In the genomic region with DNA sequence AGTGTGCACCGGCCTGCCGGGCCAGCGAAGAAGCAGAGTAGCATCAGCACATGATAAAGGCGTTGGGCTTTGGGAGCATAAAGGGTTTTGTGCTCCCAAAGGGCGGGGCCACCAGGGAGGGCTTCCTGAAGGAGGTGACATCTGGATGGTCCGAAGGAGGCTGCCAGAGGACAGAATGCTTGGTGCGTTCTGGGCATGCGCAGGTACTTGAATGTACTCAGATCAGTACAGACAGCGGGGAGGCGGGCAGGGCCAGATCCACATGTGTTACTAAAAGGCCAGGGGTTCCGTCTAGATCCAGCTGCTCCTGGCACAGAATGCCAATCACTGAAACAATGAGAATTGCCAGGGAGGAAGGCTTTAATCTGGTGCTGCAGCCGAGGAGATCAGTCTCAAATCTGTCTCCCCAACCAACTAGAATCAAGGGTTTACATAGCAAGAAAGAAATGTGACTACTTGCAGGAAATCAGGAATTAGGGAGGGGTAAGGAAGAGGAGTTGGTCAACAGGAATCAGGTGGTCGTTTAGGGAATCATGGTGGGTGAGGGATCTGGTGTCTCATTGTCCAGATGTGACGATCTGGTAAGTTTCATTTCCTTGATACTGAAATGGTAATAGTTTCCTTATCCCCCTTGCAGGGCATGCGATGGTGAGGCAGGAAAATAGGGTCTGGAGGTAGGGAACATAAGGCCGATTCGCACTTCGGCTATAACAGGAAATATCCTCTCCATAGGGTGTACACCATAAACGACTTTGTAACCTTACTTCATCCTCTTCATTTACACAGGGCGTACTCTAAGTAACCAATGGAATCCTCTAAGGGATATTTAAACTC, we compare ENCODE assay signal across 8 cellular contexts. TPM values are rescaled to one million over a fixed set of nuclear protein-coding genes. Genes with fewer than 3 reads are reported as not detected.
DNase-seq lines count a peak whose midpoint lies in the region; ATAC-seq and TF ChIP-seq lines count a peak whose summit lies in the region.

A gene with protein sequence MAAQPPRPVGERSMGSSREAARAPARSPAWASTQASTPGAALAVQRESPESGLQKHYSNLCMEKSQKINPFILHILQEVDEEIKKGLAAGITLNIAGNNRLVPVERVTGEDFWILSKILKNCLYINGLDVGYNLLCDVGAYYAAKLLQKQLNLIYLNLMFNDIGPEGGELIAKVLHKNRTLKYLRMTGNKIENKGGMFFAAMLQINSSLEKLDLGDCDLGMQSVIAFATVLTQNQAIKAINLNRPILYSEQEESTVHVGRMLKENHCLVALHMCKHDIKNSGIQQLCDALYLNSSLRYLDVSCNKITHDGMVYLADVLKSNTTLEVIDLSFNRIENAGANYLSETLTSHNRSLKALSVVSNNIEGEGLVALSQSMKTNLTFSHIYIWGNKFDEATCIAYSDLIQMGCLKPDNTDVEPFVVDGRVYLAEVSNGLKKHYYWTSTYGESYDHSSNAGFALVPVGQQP (minus strand): TSS at position 61 of the 834 bp plus-strand sequence. CDS start 356 bp downstream, outside the sequence.
A gene (plus strand): TSS at position 27 of the 834 bp plus-strand sequence. CDS start 9,052 bp downstream, outside the sequence.

- ATAC-seq in GM21529 (IDR thresholded peaks at IDR 0.05; ENCODE audit: unreplicated experiment): peak; percentile 58
- ATAC-seq in left cardiac atrium: peak; percentile 49 to 86

- DNase-seq in DMS 273 (lab: John Stamatoyannopoulos, UW; ENCODE audit: unreplicated experiment) (peak; percentile 92), Karpas-422 (peak; percentile 95), SIG-M5 treated with dmso at 0.1 percent for 504 hours (lab: John Stamatoyannopoulos, UW; ENCODE audit: unreplicated experiment) (peak; percentile 91), left cardiac atrium (peak; percentile 88), progenitor cell of endocrine pancreas (ENCODE audit: low spot score, unreplicated experiment) (peak; percentile 23)
- DNase-seq in activated naive CD8-positive, alpha-beta T cell treated with anti-CD3 and anti-CD28 coated beads for 36 hours: peak; percentile 74

- peaks cover 17% of the 10 kb centered on the region for H3K4me1 Mint-ChIP-seq in activated naive CD8-positive, alpha-beta T cell treated with anti-CD3 and anti-CD28 coated beads for 36 hours
- peaks cover 10% of the 10 kb centered on the region for H3K4me1 Mint-ChIP-seq in progenitor cell of endocrine pancreas (ENCODE audit: low read depth)

- 35% methylated on average over 20 of the region's 20 CpGs for WGBS in urinary bladder

- H3K27ac ChIP-seq in Karpas-422 (ENCODE audit: low read length) (peak within 1 kb of the TSS; percentile 73), urinary bladder (ENCODE audit: low read depth) (peak within 1 kb of the TSS; percentile 62)

- H3K36me3 Mint-ChIP-seq in activated naive CD8-positive, alpha-beta T cell treated with anti-CD3 and anti-CD28 coated beads for 36 hours: peaks cover 6% of the 10 kb centered on the region
- peaks cover 2% of the 10 kb centered on the region for H3K36me3 Mint-ChIP-seq in progenitor cell of endocrine pancreas (ENCODE audit: insufficient read depth)

- H2AFZ ChIP-seq in Karpas-422 (ENCODE audit: low read length): peak within 1 kb of the TSS; percentile 96

- no peak for TF ChIP-seq CTCF in progenitor cell of endocrine pancreas (IDR thresholded peaks at IDR 0.05; ENCODE audit: unreplicated experiment)

- no peaks in the 10 kb centered on the region for H3K9me2 ChIP-seq in Karpas-422 (replicated peaks; ENCODE audit: insufficient read depth, low read length)

- H3K27ac Mint-ChIP-seq in activated naive CD8-positive, alpha-beta T cell treated with anti-CD3 and anti-CD28 coated beads for 36 hours: peak within 1 kb of the TSS; percentile 84
- peak within 1 kb of the TSS; percentile 90 for H3K27ac Mint-ChIP-seq in progenitor cell of endocrine pancreas

- H3K36me3 ChIP-seq in Karpas-422 (ENCODE audit: insufficient read depth, low read length) (no peaks in the 10 kb centered on the region), urinary bladder (ENCODE audit: insufficient read depth) (no peaks in the 10 kb centered on the region)

- peak within 1 kb of the TSS; percentile 84 for H3K4me2 ChIP-seq in Karpas-422 (ENCODE audit: low read depth, low read length, poor library complexity, severe bottlenecking)

- peak within 1 kb of the TSS; percentile 81 for H3K4me3 ChIP-seq in Karpas-422 (ENCODE audit: low read length)
- peak within 1 kb of the TSS; percentile 74 for H3K4me3 ChIP-seq in urinary bladder (ENCODE audit: low read depth, low read length)

- H3K4me1 ChIP-seq in Karpas-422 (ENCODE audit: low read length) (peaks cover 43% of the 10 kb centered on the region), urinary bladder (ENCODE audit: insufficient read depth) (no peaks in the 10 kb centered on the region)

- intact Hi-C loops in left cardiac atrium (cut with DNase I): no loop called here

- H3K27me3 Mint-ChIP-seq in activated naive CD8-positive, alpha-beta T cell treated with anti-CD3 and anti-CD28 coated beads for 36 hours: no peaks in the 10 kb centered on the region
- peaks cover 8% of the 10 kb centered on the region for H3K27me3 Mint-ChIP-seq in progenitor cell of endocrine pancreas

- peaks cover 18% of the 10 kb centered on the region for H3K9me3 Mint-ChIP-seq in activated naive CD8-positive, alpha-beta T cell treated with anti-CD3 and anti-CD28 coated beads for 36 hours
- peaks cover 6% of the 10 kb centered on the region for H3K9me3 Mint-ChIP-seq in progenitor cell of endocrine pancreas (ENCODE audit: low read depth)

- H3K4me3 Mint-ChIP-seq in activated naive CD8-positive, alpha-beta T cell treated with anti-CD3 and anti-CD28 coated beads for 36 hours: peak within 1 kb of the TSS; percentile 84
- peak within 1 kb of the TSS; percentile 86 for H3K4me3 Mint-ChIP-seq in progenitor cell of endocrine pancreas (ENCODE audit: low read depth)

- H3K79me2 ChIP-seq in Karpas-422 (ENCODE audit: low read length): peaks cover 9% of the 10 kb centered on the region; the same call in 1 of the 2 replicates

- peaks cover 6% of the 10 kb centered on the region for H3K9me3 ChIP-seq in Karpas-422 (ENCODE audit: low read length)

- H3K27me3 ChIP-seq in Karpas-422 (ENCODE audit: low read length): no peaks in the 10 kb centered on the region

- H3K9ac ChIP-seq in Karpas-422 (ENCODE audit: low read length): peak within 1 kb of the TSS; percentile 89

- H4K20me1 ChIP-seq in Karpas-422 (ENCODE audit: insufficient read depth, low read depth, low read length): no peaks in the 10 kb centered on the region

RNA-seq across cellular contexts. Expression of the first gene that starts in this region (rescaled TPM):
- total RNA-seq in Karpas-422 (2014; rRNA removed; shearing (Covaris generic); ENCODE audit: low replicate concordance): 10.0 and 11.8 TPM in 2 replicates
- 1 to 10 TPM; 4.0 to 4.4 TPM for total RNA-seq in activated naive CD8-positive, alpha-beta T cell treated with anti-CD3 and anti-CD28 coated beads for 36 hours
- total RNA-seq in left cardiac atrium (1 to 10 TPM; 2.1 to 2.7 TPM), progenitor cell of endocrine pancreas (6.6 and 7.0 TPM in 2 replicates), urinary bladder (14.7 TPM)
- 2.0 TPM for polyA plus RNA-seq in urinary bladder

RNA-seq across cellular contexts. Expression of the second gene that starts in this region (rescaled TPM):
- total RNA-seq in Karpas-422 (2014; rRNA removed; shearing (Covaris generic); ENCODE audit: low replicate concordance): 0.07 and 0.22 TPM in 2 replicates
- under 1 TPM; 0.18 to 0.49 TPM for total RNA-seq in activated naive CD8-positive, alpha-beta T cell treated with anti-CD3 and anti-CD28 coated beads for 36 hours
- total RNA-seq in left cardiac atrium: under 1 TPM in 1 of 2 donors, not detected in 1; 0.12 TPM
- 0.31 and 0.42 TPM in 2 replicates for total RNA-seq in progenitor cell of endocrine pancreas
- total RNA-seq in urinary bladder: not detected
- polyA plus RNA-seq in urinary bladder: not detected

Comparison
In these comparisons a context has a peak if more than half of its experiments do, and no peak if none do; other contexts are left out.
1. Peak in every context shown above with its lines: DNase-seq, ATAC-seq, H3K4me3 ChIP-seq and H3K27ac ChIP-seq.
2. DNase-seq: peak in every context shown above with its lines; median percentile 95 in Karpas-422; 92 in DMS 273; 91 in SIG-M5 treated with dmso at 0.1 percent for 504 hours; 88 in left cardiac atrium; 74 in activated naive CD8-positive, alpha-beta T cell treated with anti-CD3 and anti-CD28 coated beads for 36 hours; 23 in progenitor cell of endocrine pancreas.